8 cellular contexts compared by ENCODE assay signal in genomic region chr2:96342085-96342484, GRCh38. TPM values are rescaled to one million over a fixed set of nuclear protein-coding genes. Genes with fewer than 3 reads are reported as not detected.
DNase-seq lines count a peak whose midpoint lies in the region; ATAC-seq and TF ChIP-seq lines count a peak whose summit lies in the region.

No MANE protein-coding gene starts in this region.

- H3K4me3 Mint-ChIP-seq in activated naive CD4-positive, alpha-beta T cell treated with anti-CD3 and anti-CD28 coated beads for 36 hours, result no peak overlapping the region
- H3K4me3 Mint-ChIP-seq in effector memory CD8-positive, alpha-beta T cell, result peak overlapping the region; percentile 65 to 70
- no peak overlapping the region for H3K4me3 Mint-ChIP-seq in type B pancreatic cell

- H3K36me3 Mint-ChIP-seq in activated naive CD4-positive, alpha-beta T cell treated with anti-CD3 and anti-CD28 coated beads for 36 hours (ENCODE audit: low read depth), result peaks cover 74% of the 10 kb centered on the region
- H3K36me3 Mint-ChIP-seq in effector memory CD8-positive, alpha-beta T cell (ENCODE audit: insufficient read depth), result peaks cover 5% of the 10 kb centered on the region
- peaks cover 21% of the 10 kb centered on the region for H3K36me3 Mint-ChIP-seq in type B pancreatic cell

- H3K27me3 Mint-ChIP-seq in activated naive CD4-positive, alpha-beta T cell treated with anti-CD3 and anti-CD28 coated beads for 36 hours (ENCODE audit: low read depth), result no peaks in the 10 kb centered on the region
- H3K27me3 Mint-ChIP-seq in effector memory CD8-positive, alpha-beta T cell, result no peaks in the 10 kb centered on the region
- no peaks in the 10 kb centered on the region for H3K27me3 Mint-ChIP-seq in type B pancreatic cell

- peak; percentile 76 for ATAC-seq in effector memory CD8-positive, alpha-beta T cell (replicated peaks)
- ATAC-seq in GM19455 (IDR thresholded peaks at IDR 0.05; ENCODE audit: unreplicated experiment), result no peak
- no peak for ATAC-seq in omental fat pad (ENCODE audit: low FRiP score)
- ATAC-seq in HG03469 (IDR thresholded peaks at IDR 0.05; ENCODE audit: unreplicated experiment), result no peak

- intact Hi-C loops in activated naive CD4-positive, alpha-beta T cell treated with anti-CD3 and anti-CD28 coated beads for 36 hours (cut with micrococcal nuclease), result loop anchor here (1.0 kb wide), 1 partner anchor 186 kb away; no protein-coding TSS in a partner anchor

- TF ChIP-seq CTCF in type B pancreatic cell (conservative IDR thresholded peaks at IDR 0.05) (no peak), omental fat pad (IDR thresholded peaks at IDR 0.05) (no peak)

- H3K9me3 Mint-ChIP-seq in activated naive CD4-positive, alpha-beta T cell treated with anti-CD3 and anti-CD28 coated beads for 36 hours, result no peaks in the 10 kb centered on the region
- H3K9me3 Mint-ChIP-seq in effector memory CD8-positive, alpha-beta T cell, result no peaks in the 10 kb centered on the region
- no peaks in the 10 kb centered on the region for H3K9me3 Mint-ChIP-seq in type B pancreatic cell

- H3K4me1 Mint-ChIP-seq in activated naive CD4-positive, alpha-beta T cell treated with anti-CD3 and anti-CD28 coated beads for 36 hours (ENCODE audit: low read depth), result peaks cover 38% of the 10 kb centered on the region
- H3K4me1 Mint-ChIP-seq in effector memory CD8-positive, alpha-beta T cell (ENCODE audit: low read depth in 2 of 2), result peaks cover 50 to 71% of the 10 kb centered on the region in 2 donors
- H3K4me1 Mint-ChIP-seq in type B pancreatic cell (ENCODE audit: unreplicated experiment), result peaks cover 5% of the 10 kb centered on the region

- CTCF ChIA-PET in activated naive CD4-positive, alpha-beta T cell treated with anti-CD3 and anti-CD28 coated beads for 36 hours (lab: Charles Lee), result no interaction called here

- peak; percentile 44 for DNase-seq in activated naive CD4-positive, alpha-beta T cell treated with anti-CD3 and anti-CD28 coated beads for 36 hours
- no peak for DNase-seq in activated naive CD4-positive, alpha-beta T cell (lab: John Stamatoyannopoulos, UW)
- DNase-seq in T-helper 9 cell, result peak; percentile 27
- peak; percentile 39 to 46 (median 43) for DNase-seq in effector memory CD8-positive, alpha-beta T cell
- no peak for DNase-seq in type B pancreatic cell (ENCODE audit: extremely low spot score, unreplicated experiment)
- DNase-seq in omental fat pad (ENCODE audit: low spot score), result no peak

- no peak overlapping the region for H3K27ac Mint-ChIP-seq in activated naive CD4-positive, alpha-beta T cell treated with anti-CD3 and anti-CD28 coated beads for 36 hours
- H3K27ac Mint-ChIP-seq in effector memory CD8-positive, alpha-beta T cell, result peak overlapping the region; percentile 92 to 95
- H3K27ac Mint-ChIP-seq in type B pancreatic cell, result peak overlapping the region; percentile 25

RNA-seq across cellular contexts. Expression of gene NCAPH, which starts 6.5 kb away (rescaled TPM):
- 10 to 100 TPM; 78.6 to 79.2 TPM for total RNA-seq in activated naive CD4-positive, alpha-beta T cell treated with anti-CD3 and anti-CD28 coated beads for 36 hours
- total RNA-seq in type B pancreatic cell (ENCODE audit: low replicate concordance) (13.6 and 34.9 TPM in 2 replicates), omental fat pad (1 to 10 TPM in 2 of 4 donors, under 1 TPM in 2; 0.65 to 3.2 (median 2.0) TPM)

RNA-seq across cellular contexts. Expression of gene ITPRIPL1, which starts 17.0 kb away (rescaled TPM):
- total RNA-seq in activated naive CD4-positive, alpha-beta T cell treated with anti-CD3 and anti-CD28 coated beads for 36 hours, result 10 to 100 TPM; 13.3 to 13.4 TPM
- total RNA-seq in type B pancreatic cell (ENCODE audit: low replicate concordance) (3.5 and 11.6 TPM in 2 replicates), omental fat pad (1 to 10 TPM; 4.8 to 7.6 (median 6.6) TPM)

RNA-seq across cellular contexts. Expression of gene SNRNP200, which starts 36.7 kb away (rescaled TPM):
- 100 to 1,000 TPM; 179 to 181 TPM for total RNA-seq in activated naive CD4-positive, alpha-beta T cell treated with anti-CD3 and anti-CD28 coated beads for 36 hours
- total RNA-seq in type B pancreatic cell (ENCODE audit: low replicate concordance), result 136 and 184 TPM in 2 replicates
- 10 to 100 TPM; 64.8 to 97.7 (median 84.3) TPM for total RNA-seq in omental fat pad

Comparison
In these comparisons a context has a peak if more than half of its experiments do, and no peak if none do; other contexts are left out.
1. DNase-seq: peak in activated naive CD4-positive, alpha-beta T cell treated with anti-CD3 and anti-CD28 coated beads for 36 hours (single experiment), T-helper 9 cell (single experiment) and effector memory CD8-positive, alpha-beta T cell (3 of 3); none in activated naive CD4-positive, alpha-beta T cell (0 of 4), type B pancreatic cell (single experiment) and omental fat pad (single experiment).
2. H3K4me3 Mint-ChIP-seq: peak in effector memory CD8-positive, alpha-beta T cell (2 of 2); none in activated naive CD4-positive, alpha-beta T cell treated with anti-CD3 and anti-CD28 coated beads for 36 hours (single experiment) and type B pancreatic cell (single experiment).